ENCODE assay signal across 26 cellular contexts in the genomic region with DNA sequence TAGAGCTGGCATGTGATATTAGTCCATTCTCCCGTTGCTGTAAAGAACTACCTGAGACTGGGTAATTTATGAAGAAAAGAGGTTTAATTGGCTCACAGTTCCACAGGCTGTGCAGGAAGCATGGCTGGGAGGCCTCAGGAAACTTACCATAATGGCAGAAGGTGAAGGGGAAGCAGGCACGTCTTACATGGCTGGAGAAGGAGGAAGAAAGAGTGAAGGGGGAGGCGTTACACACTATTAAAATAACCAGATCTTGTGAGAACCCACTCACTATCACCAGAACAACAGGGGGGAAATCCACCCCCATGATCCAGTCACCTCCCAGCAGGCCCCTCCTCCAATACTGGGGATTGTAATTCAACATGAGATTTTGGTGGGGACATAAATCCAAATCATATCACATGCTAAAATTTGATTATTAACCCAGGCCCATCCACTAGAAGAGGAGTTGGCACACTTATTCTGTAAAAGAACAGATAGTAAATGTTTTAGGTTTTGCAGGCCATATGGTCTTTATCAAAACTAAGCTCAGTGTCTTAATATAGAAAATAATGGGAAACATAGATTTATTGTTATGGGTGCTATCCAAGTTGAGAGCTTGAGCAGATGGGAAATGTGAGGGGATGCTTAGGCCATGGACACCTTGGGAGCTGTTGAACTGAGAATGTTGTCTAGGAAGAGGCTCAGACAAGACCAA. TPM values are rescaled to one million over a fixed set of nuclear protein-coding genes. Genes with fewer than 3 reads are reported as not detected.
"Had no signal": no experiment of that assay in that cellular context is flagged by ENCODE, and none has a peak within 500 bp of the region (broad histone marks: within the 10 kb centered on the region; RNA-seq: fewer than 3 reads in every experiment).

No MANE protein-coding gene starts in this region.

- DNase-seq: colonic mucosa; cortex of kidney; effector CD8-positive, alpha-beta T cell; effector memory CD8-positive, alpha-beta T cell; endodermal cell; erythroblast; esophagus squamous epithelium; foreskin fibroblast; foreskin melanocyte; gastrocnemius medialis; glutamatergic neuron; head of caudate nucleus; heart right ventricle; hippocampal formation; islet precursor cell; kidney; kidney glomerular epithelial cell; left lung; left ventricle myocardium superior; lower lobe of right lung; mesenchymal stem cell; midbrain had no signal

- H3K27me3 ChIP-seq: colonic mucosa, esophagus squamous epithelium, gastrocnemius medialis, heart right ventricle, left lung had no signal

- H3K27ac Mint-ChIP-seq: dendritic cell treated with granulocyte-macrophage colony-stimulating factor and Interleukin-4, amounts not matched to agents 40 ng/mL and 50 ng/mL, for 4 days; effector memory CD8-positive, alpha-beta T cell; endodermal cell had no signal

- H3K4me3 Mint-ChIP-seq: dendritic cell treated with granulocyte-macrophage colony-stimulating factor and Interleukin-4, amounts not matched to agents 40 ng/mL and 50 ng/mL, for 4 days; effector memory CD8-positive, alpha-beta T cell; endodermal cell had no signal

- H3K27me3 Mint-ChIP-seq: effector memory CD8-positive, alpha-beta T cell had no signal

- H3K9me3 Mint-ChIP-seq: effector memory CD8-positive, alpha-beta T cell; endodermal cell had no signal

- H3K4me3 ChIP-seq: colonic mucosa, esophagus squamous epithelium, gastrocnemius medialis, heart right ventricle, left lung, lower lobe of right lung had no signal

- H3K36me3 ChIP-seq: colonic mucosa, esophagus squamous epithelium, gastrocnemius medialis, heart right ventricle, left lung, lower lobe of right lung had no signal

- H3K4me1 ChIP-seq: colonic mucosa, esophagus squamous epithelium, gastrocnemius medialis, left lung, lower lobe of right lung had no signal

- ATAC-seq: effector memory CD8-positive, alpha-beta T cell; gastrocnemius medialis; heart right ventricle; left lung; left ventricle myocardium superior; lower lobe of right lung had no signal

- H3K9me3 ChIP-seq: colonic mucosa, esophagus squamous epithelium, gastrocnemius medialis, heart right ventricle, left lung, lower lobe of right lung had no signal

- H3K4me1 Mint-ChIP-seq: endodermal cell had no signal

- H3K27ac ChIP-seq: colonic mucosa, epithelial cell of prostate, esophagus squamous epithelium, gastrocnemius medialis, heart right ventricle, left lung, lower lobe of right lung had no signal

- FAIRE-seq: endometrium, kidney had no signal

RNA-seq across cellular contexts. Expression of a gene that starts 39.6 kb away (rescaled TPM):
- total RNA-seq: left ventricle myocardium superior, lung microvascular endothelial cell had no signal
